1 cellular context compared by ENCODE assay signal in genomic region chr9:129318121-129319075, GRCh38.
TF ChIP-seq lines count a peak whose summit lies in the region.

No MANE protein-coding gene starts in this region.

TF ChIP-seq in IMR-90, 13 proteins besides CTCF, POLR2A, EP300 and RAD21 (continued from another document):
- no peak for TF ChIP-seq SMC3 (IDR thresholded peaks at IDR 0.05; ENCODE audit: low read depth, low read length)
TF ChIP-seq in IMR-90: peak in this region for 0.
